ENCODE assay signal across 8 cellular contexts in genomic region chr12:120194226-120194533, GRCh38. TPM values are rescaled to one million over a fixed set of nuclear protein-coding genes. Genes with fewer than 3 reads are reported as not detected.
A peak's percentile ranks its signal among the peaks of the same experiment; 100 is the strongest.
DNase-seq lines count a peak whose midpoint lies in the region; ATAC-seq and TF ChIP-seq lines count a peak whose summit lies in the region.

No MANE protein-coding gene starts in this region.

- CTCF ChIA-PET in MCF 10A (lab: Yijun Ruan, JAX), result interaction anchor here (1.2 kb wide), 1 partner anchor 72 kb away, joined by 4 read pairs; no protein-coding TSS in a partner anchor

- H3K36me3 Mint-ChIP-seq in MCF 10A (ENCODE audit: insufficient read depth, unreplicated experiment) (peaks cover 85% of the 10 kb centered on the region), mesothelial cell of epicardium (peaks cover 18% of the 10 kb centered on the region)

- peak overlapping the region; percentile 80 for H3K4me3 ChIP-seq in GM12864 (ENCODE audit: low read depth, low read length)

- no TSS peak for BruUV-seq in MCF 10A (replicated peaks; lab: Mats Ljungman, UMichigan)

- DNase-seq in GM12864 (ENCODE audit: low read depth), result no peak
- DNase-seq in MCF 10A (ENCODE audit: unreplicated experiment), result no peak
- no peak for DNase-seq in mesothelial cell of epicardium (ENCODE audit: low spot score in 2 of 2, unreplicated experiment in 2 of 2)
- no peak for DNase-seq in AML-193 (lab: John Stamatoyannopoulos, UW)
- DNase-seq in head of caudate nucleus, result no peak
- no peak for DNase-seq in HT-29 (ENCODE audit: low spot score)
- no peak for DNase-seq in hippocampal formation (lab: John Stamatoyannopoulos, UW)

- peak overlapping the region; percentile 80 for H3K4me3 Mint-ChIP-seq in MCF 10A (ENCODE audit: unreplicated experiment)
- peak overlapping the region; percentile 86 for H3K4me3 Mint-ChIP-seq in mesothelial cell of epicardium

- TF ChIP-seq CTCF in GM12864 (IDR thresholded peaks at IDR 0.05; ENCODE audit: low read depth, low read length, missing control alignments) (no peak), MCF 10A (IDR thresholded peaks at IDR 0.05; ENCODE audit: unreplicated experiment) (no peak), mesothelial cell of epicardium (IDR thresholded peaks at IDR 0.05; ENCODE audit: unreplicated experiment) (no peak)

- peak overlapping the region; percentile 89 for H3K27ac Mint-ChIP-seq in MCF 10A (ENCODE audit: low read depth, unreplicated experiment)
- peak overlapping the region; percentile 89 for H3K27ac Mint-ChIP-seq in mesothelial cell of epicardium

- H3K27me3 Mint-ChIP-seq in MCF 10A (ENCODE audit: insufficient read depth, unreplicated experiment), result no peaks in the 10 kb centered on the region
- H3K27me3 Mint-ChIP-seq in mesothelial cell of epicardium (ENCODE audit: low read depth), result no peaks in the 10 kb centered on the region

- peak; percentile 32 for ATAC-seq in HG03280 (IDR thresholded peaks at IDR 0.05; ENCODE audit: unreplicated experiment)

- POLR2A ChIA-PET in MCF 10A (lab: Yijun Ruan, JAX), result interaction anchor here (1.0 to 10.2 kb wide), 7 partner anchors 8 to 76 kb away, joined by 3 to 257 read pairs (median 3); no protein-coding TSS in a partner anchor

- intact Hi-C loops in MCF 10A (cut with micrococcal nuclease) (no loop called here), head of caudate nucleus (cut with DNase I) (loop anchor here (10.0 kb wide), 1 partner anchor 79 kb away; the partner anchor contains the start of gene RAB35)

- peaks cover 20% of the 10 kb centered on the region for H3K4me1 Mint-ChIP-seq in MCF 10A (ENCODE audit: insufficient read depth, unreplicated experiment)
- peaks cover 30% of the 10 kb centered on the region for H3K4me1 Mint-ChIP-seq in mesothelial cell of epicardium

- no peaks in the 10 kb centered on the region for H3K9me3 Mint-ChIP-seq in MCF 10A (ENCODE audit: unreplicated experiment)
- H3K9me3 Mint-ChIP-seq in mesothelial cell of epicardium, result no peaks in the 10 kb centered on the region

RNA-seq across cellular contexts. Expression of gene GCN1, which starts 0.3 kb away (rescaled TPM):
- total RNA-seq in MCF 10A (2022), result 116 and 117 TPM in 2 replicates
- total RNA-seq in mesothelial cell of epicardium, result 121 to 134 TPM (median 127 TPM) in 3 replicates
- 217 and 227 TPM in 2 replicates for total RNA-seq in HT-29 (2014; rRNA removed; shearing (Covaris generic))

RNA-seq across cellular contexts. Expression of gene RPLP0, which starts 6.7 kb away (rescaled TPM):
- 2,870 and 3,181 TPM in 2 replicates for total RNA-seq in MCF 10A (2022)
- 1,924 to 1,989 TPM (median 1,950 TPM) in 3 replicates for total RNA-seq in mesothelial cell of epicardium
- 5,263 and 5,354 TPM in 2 replicates for total RNA-seq in HT-29 (2014; rRNA removed; shearing (Covaris generic))
